ENCODE assay signal across 1 cellular context in genomic region chr1:179082308-179083030, GRCh38.
TF ChIP-seq lines count a peak whose summit lies in the region.

No MANE protein-coding gene starts in this region.

TF ChIP-seq in HepG2, 621 proteins besides CTCF, POLR2A, EP300 and RAD21 (continued from another document and continues in another):
- TF ChIP-seq ZNF687 (CRISPR knock-in tag; IDR thresholded peaks at IDR 0.05) = peak; percentile 35
- TF ChIP-seq WIZ (CRISPR knock-in tag; IDR thresholded peaks at IDR 0.05) = no peak; the same call in 1 of the 2 replicates
- no peak for TF ChIP-seq NFIC (IDR thresholded peaks at IDR 0.05; ENCODE audit: low read length)
- TF ChIP-seq ZBTB10 (CRISPR knock-in tag; IDR thresholded peaks at IDR 0.05; ENCODE audit: borderline replicate concordance) = no peak
- TF ChIP-seq MNT (IDR thresholded peaks at IDR 0.05) = peak; percentile 10; the same call in 1 of the 2 replicates
- peak; percentile 21; the same call in 1 of the 2 replicates for TF ChIP-seq ZNF547 (CRISPR knock-in tag; IDR thresholded peaks at IDR 0.05)
- no peak for TF ChIP-seq ZMAT5 (CRISPR knock-in tag; IDR thresholded peaks at IDR 0.05; ENCODE audit: borderline replicate concordance, low read depth)
- TF ChIP-seq ZNF775 (CRISPR knock-in tag; IDR thresholded peaks at IDR 0.05; ENCODE audit: borderline replicate concordance) = no peak; the same call in 1 of the 2 replicates
- no peak for TF ChIP-seq HNRNPL (IDR thresholded peaks at IDR 0.05; ENCODE audit: low read depth, low read length)
- peak; percentile 51; the same call in 1 of the 2 replicates for TF ChIP-seq KDM5A (IDR thresholded peaks at IDR 0.05; ENCODE audit: borderline replicate concordance, low read length)
- no peak for TF ChIP-seq ZNF33B (CRISPR knock-in tag; IDR thresholded peaks at IDR 0.05)
- peak; percentile 32; the same call in 1 of the 2 replicates for TF ChIP-seq ZBED4 (CRISPR knock-in tag; IDR thresholded peaks at IDR 0.05; ENCODE audit: borderline replicate concordance)
- TF ChIP-seq U2AF1 (optimal IDR thresholded peaks at IDR 0.05; ENCODE audit: low read depth, low read length) = peak; percentile 24
- TF ChIP-seq MEF2D (CRISPR knock-in tag; IDR thresholded peaks at IDR 0.05) = peak; percentile 75
- TF ChIP-seq ZNF276 (CRISPR knock-in tag; IDR thresholded peaks at IDR 0.05; ENCODE audit: low read depth) = no peak
- TF ChIP-seq GABPB1 (CRISPR knock-in tag; IDR thresholded peaks at IDR 0.05) = peak; percentile 1
- 0 out of 2 replicates have a peak, but pooled peaks have one; percentile 44 for TF ChIP-seq ZNF280D (CRISPR knock-in tag; IDR thresholded peaks at IDR 0.05)
- TF ChIP-seq MYPOP (CRISPR knock-in tag; IDR thresholded peaks at IDR 0.05) = peak; percentile 51; the same call in 1 of the 2 replicates
- TF ChIP-seq RBFOX2 (IDR thresholded peaks at IDR 0.05; ENCODE audit: low read depth, low read length) = peak; percentile 14
- TF ChIP-seq ZNF879 (CRISPR knock-in tag; IDR thresholded peaks at IDR 0.05) = no peak
- no peak for TF ChIP-seq ZNF550 (CRISPR knock-in tag; IDR thresholded peaks at IDR 0.05; ENCODE audit: borderline replicate concordance)
- TF ChIP-seq PITX1 (CRISPR knock-in tag; IDR thresholded peaks at IDR 0.05) = no peak
- TF ChIP-seq ZNF253 (CRISPR knock-in tag; IDR thresholded peaks at IDR 0.05; ENCODE audit: borderline replicate concordance) = no peak
- TF ChIP-seq MYC (CRISPR knock-in tag; IDR thresholded peaks at IDR 0.05; ENCODE audit: borderline replicate concordance) = peak; percentile 76; the same call in 1 of the 2 replicates
- TF ChIP-seq CEBPZ (IDR thresholded peaks at IDR 0.05; ENCODE audit: low read length) = no peak
- no peak for TF ChIP-seq TOE1 (CRISPR knock-in tag; IDR thresholded peaks at IDR 0.05)
- TF ChIP-seq MXD1 (CRISPR knock-in tag; IDR thresholded peaks at IDR 0.05) = no peak
- TF ChIP-seq FOXP1 (IDR thresholded peaks at IDR 0.05) = no peak
- no peak for TF ChIP-seq FOXP1 (CRISPR knock-in tag; IDR thresholded peaks at IDR 0.05)
